16 cellular contexts compared by ENCODE assay signal in genomic region chr11:132123854-132124835, GRCh38.
DNase-seq lines count a peak whose midpoint lies in the region; ATAC-seq, FAIRE-seq and TF ChIP-seq lines count a peak whose summit lies in the region.
"Had no signal": no experiment of that assay in that cellular context is flagged by ENCODE, and none has a peak within 500 bp of the region (broad histone marks: within the 10 kb centered on the region; RNA-seq: fewer than 3 reads in every experiment).

No MANE protein-coding gene starts in this region.

- DNase-seq in NCI-H146 (lab: John Stamatoyannopoulos, UW) (peak; percentile 18), NCI-H146 treated with DMSO at 0.1 percent for 48 hours (lab: John Stamatoyannopoulos, UW; ENCODE audit: unreplicated experiment) (no peak), brain microvascular endothelial cell (no peak), osteoblast (ENCODE audit: insufficient read length, low spot score, missing footprints) (no peak), NCI-H748 treated with DMSO at 0.1 percent for 48 hours (lab: John Stamatoyannopoulos, UW) (no peak), RCC 7860 (ENCODE audit: low spot score) (no peak)
- DNase-seq: activated CD8-positive, alpha-beta memory T cell treated with anti-CD3 and anti-CD28 coated beads, Interleukin-2, amount 50 U/mL, for 4 hours; foreskin melanocyte; kidney glomerular epithelial cell; NCI-H1694 treated with DMSO at 0.1 percent for 48 hours; spleen had no signal

- H3K4me1 ChIP-seq in osteoblast (ENCODE audit: insufficient read depth, low read length): peaks cover 25% of the 10 kb centered on the region

- H3K36me3 ChIP-seq in brain microvascular endothelial cell (replicated peaks): no peaks in the 10 kb centered on the region
- H3K36me3 ChIP-seq in osteoblast (ENCODE audit: insufficient read depth, low read length): no peaks in the 10 kb centered on the region
- H3K36me3 ChIP-seq: spleen had no signal

- H3K27ac ChIP-seq in brain microvascular endothelial cell (no peak overlapping the region), osteoblast (ENCODE audit: low read depth, low read length) (no peak overlapping the region)
- H3K27ac ChIP-seq: spleen had no signal

- H3K9me3 ChIP-seq in osteoblast (ENCODE audit: low read depth, low read length): no peaks in the 10 kb centered on the region
- H3K9me3 ChIP-seq: spleen had no signal

- FAIRE-seq in RCC 7860 (lab: Jason Lieb, UNC): no peak
- FAIRE-seq: A204.1, D721Med had no signal

- H3K4me2 ChIP-seq in osteoblast (ENCODE audit: insufficient read depth, low read length): no peak overlapping the region

- H3K79me2 ChIP-seq in osteoblast (ENCODE audit: insufficient read depth, low read length): peaks cover 20% of the 10 kb centered on the region

- H3K4me3 ChIP-seq in brain microvascular endothelial cell (ENCODE audit: low read depth, low read length): no peak overlapping the region
- H3K4me3 ChIP-seq in osteoblast (ENCODE audit: insufficient read depth, low read length): no peak overlapping the region
- H3K4me3 ChIP-seq: dorsolateral prefrontal cortex, spleen had no signal

- H3K27me3 ChIP-seq in brain microvascular endothelial cell (replicated peaks) (no peaks in the 10 kb centered on the region), osteoblast (ENCODE audit: insufficient read depth, low read length) (no peaks in the 10 kb centered on the region)
- H3K27me3 ChIP-seq: dorsolateral prefrontal cortex, spleen had no signal

- in situ Hi-C loops in brain microvascular endothelial cell (cut with HindIII; ENCODE audit: low pct_ligation_motif_present, low sequenced_read_pairs): loop anchor here (25.0 kb wide), 1 partner anchor 212 kb away; no protein-coding TSS in a partner anchor

- no peak for TF ChIP-seq POLR2A in GM18505 (IDR thresholded peaks at IDR 0.05; ENCODE audit: borderline replicate concordance, extremely low read depth, insufficient read depth, insufficient read length)

- H2AFZ ChIP-seq in osteoblast (ENCODE audit: low read length): no peak overlapping the region

- ATAC-seq in HG03342 (IDR thresholded peaks at IDR 0.05; ENCODE audit: unreplicated experiment) (peak; percentile 69), GM18505 (IDR thresholded peaks at IDR 0.05; ENCODE audit: unreplicated experiment) (no peak)

- TF ChIP-seq CTCF in brain microvascular endothelial cell (IDR thresholded peaks at IDR 0.05; ENCODE audit: low read depth, low read length, missing control alignments): peak; percentile 48
- peak; percentile 12 for TF ChIP-seq CTCF in osteoblast (IDR thresholded peaks at IDR 0.05; ENCODE audit: extremely low read depth, low read depth, low read length)

- H4K20me1 ChIP-seq in osteoblast (ENCODE audit: insufficient read depth, low read length): no peaks in the 10 kb centered on the region
